ENCODE assay signal across 10 cellular contexts in the genomic region with DNA sequence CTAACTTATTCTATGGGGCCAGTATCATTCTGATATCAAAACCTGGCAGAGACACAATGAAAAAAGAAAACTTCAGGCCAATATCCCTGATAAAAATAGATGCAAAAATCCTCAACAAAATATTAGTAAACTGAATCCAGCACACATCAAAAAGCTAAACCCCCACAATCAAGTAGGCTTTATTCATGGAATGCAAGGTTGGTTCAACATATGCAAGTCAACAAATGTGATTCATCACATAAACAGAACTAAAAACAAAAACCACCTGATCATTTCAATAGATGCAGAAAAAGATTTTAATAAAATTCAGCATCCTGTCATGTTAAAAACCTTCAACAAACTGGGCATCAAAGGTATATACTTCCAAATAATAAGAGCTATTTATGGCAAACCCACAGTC.
"Had no signal": no experiment of that assay in that cellular context is flagged by ENCODE, and none has a peak within 500 bp of the region (broad histone marks: within the 10 kb centered on the region; RNA-seq: fewer than 3 reads in every experiment).

No MANE protein-coding gene starts in this region.

- H3K36me3 ChIP-seq: HAP-1 had no signal

- DNase-seq: GOT3, H7, H9, HCEC 1CT, HFFc6 had no signal

- ATAC-seq: GM23338, HCT116 had no signal

- H3K4me2 ChIP-seq: GM23338 had no signal

- FAIRE-seq: H1, H54 had no signal

- H3K4me1 ChIP-seq: HAP-1 had no signal

- H3K4me3 ChIP-seq: GM23338, HAP-1 had no signal

- H2AFZ ChIP-seq: GM23338 had no signal
